Comparison of ENCODE assay signal across 8 cellular contexts in genomic region chr2:85750509-85751299, GRCh38. TPM values are rescaled to one million over a fixed set of nuclear protein-coding genes. Genes with fewer than 3 reads are reported as not detected.
A peak's percentile ranks its signal among the peaks of the same experiment; 100 is the strongest.
DNase-seq lines count a peak whose midpoint lies in the region; ATAC-seq and TF ChIP-seq lines count a peak whose summit lies in the region.

No MANE protein-coding gene starts in this region.

- H3K9me3 Mint-ChIP-seq in activated T-helper 1 cell treated with anti-CD3 and anti-CD28 coated beads, Interleukin-12 subunit alpha, Interleukin-12 subunit beta, Interleukin-2, Interleukin-4 antibody, amounts not matched to agents 30 ng/mL and 10 ng/mL and 1 ng/mL, durations not matched to agents 14 hours and 24 hours and 36 hours: no peaks in the 10 kb centered on the region

- peak; percentile 63 for DNase-seq in AG10803 (ENCODE audit: low read depth)
- DNase-seq in H4 (ENCODE audit: low spot score): peak; percentile 54
- peak in 1 of 2 experiments; percentile 66 for DNase-seq in PC-9
- DNase-seq in activated T-helper 1 cell treated with anti-CD3 and anti-CD28 coated beads, Interleukin-12 subunit alpha, Interleukin-12 subunit beta, Interleukin-2, Interleukin-4 antibody, amounts not matched to agents 30 ng/mL and 10 ng/mL and 1 ng/mL, durations not matched to agents 14 hours and 24 hours and 36 hours (ENCODE audit: low spot score): peak; percentile 47
- DNase-seq in fibroblast of villous mesenchyme (ENCODE audit: low read depth): peak; percentile 73
- no peak for DNase-seq in thoracic aorta (ENCODE audit: low spot score)

- peaks cover 81% of the 10 kb centered on the region for H3K27me3 ChIP-seq in PC-9 (ENCODE audit: insufficient read depth, low read depth)
- H3K27me3 ChIP-seq in neutrophil: peaks cover 78% of the 10 kb centered on the region
- no peaks in the 10 kb centered on the region for H3K27me3 ChIP-seq in thoracic aorta (replicated peaks; ENCODE audit: insufficient read depth)

- H3K36me3 ChIP-seq in PC-9 (ENCODE audit: low read depth): no peaks in the 10 kb centered on the region
- H3K36me3 ChIP-seq in neutrophil: no peaks in the 10 kb centered on the region
- H3K36me3 ChIP-seq in thoracic aorta: no peaks in the 10 kb centered on the region

- H2AFZ ChIP-seq in PC-9: no peak overlapping the region

- no peak overlapping the region for H3K4me3 Mint-ChIP-seq in activated T-helper 1 cell treated with anti-CD3 and anti-CD28 coated beads, Interleukin-12 subunit alpha, Interleukin-12 subunit beta, Interleukin-2, Interleukin-4 antibody, amounts not matched to agents 30 ng/mL and 10 ng/mL and 1 ng/mL, durations not matched to agents 14 hours and 24 hours and 36 hours

- H3K27me3 Mint-ChIP-seq in activated T-helper 1 cell treated with anti-CD3 and anti-CD28 coated beads, Interleukin-12 subunit alpha, Interleukin-12 subunit beta, Interleukin-2, Interleukin-4 antibody, amounts not matched to agents 30 ng/mL and 10 ng/mL and 1 ng/mL, durations not matched to agents 14 hours and 24 hours and 36 hours (ENCODE audit: insufficient read depth): peaks cover 52% of the 10 kb centered on the region

- peaks cover 12% of the 10 kb centered on the region for H3K4me1 Mint-ChIP-seq in activated T-helper 1 cell treated with anti-CD3 and anti-CD28 coated beads, Interleukin-12 subunit alpha, Interleukin-12 subunit beta, Interleukin-2, Interleukin-4 antibody, amounts not matched to agents 30 ng/mL and 10 ng/mL and 1 ng/mL, durations not matched to agents 14 hours and 24 hours and 36 hours (ENCODE audit: low read depth)

- H3K36me3 Mint-ChIP-seq in activated T-helper 1 cell treated with anti-CD3 and anti-CD28 coated beads, Interleukin-12 subunit alpha, Interleukin-12 subunit beta, Interleukin-2, Interleukin-4 antibody, amounts not matched to agents 30 ng/mL and 10 ng/mL and 1 ng/mL, durations not matched to agents 14 hours and 24 hours and 36 hours (ENCODE audit: low read depth): no peaks in the 10 kb centered on the region

- H3K27ac Mint-ChIP-seq in activated T-helper 1 cell treated with anti-CD3 and anti-CD28 coated beads, Interleukin-12 subunit alpha, Interleukin-12 subunit beta, Interleukin-2, Interleukin-4 antibody, amounts not matched to agents 30 ng/mL and 10 ng/mL and 1 ng/mL, durations not matched to agents 14 hours and 24 hours and 36 hours: no peak overlapping the region

- ATAC-seq in thoracic aorta (ENCODE audit: insufficient number of reproducible peaks, low FRiP score, low read depth) (peak; percentile 24), GM21619 (IDR thresholded peaks at IDR 0.05; ENCODE audit: unreplicated experiment) (no peak)

- H4K20me1 ChIP-seq in PC-9 (ENCODE audit: insufficient read depth): no peaks in the 10 kb centered on the region

- BruUV-seq in PC-9 (replicated peaks; lab: Mats Ljungman, UMichigan): no TSS peak

- TF ChIP-seq CTCF in AG10803 (conservative IDR thresholded peaks at IDR 0.05; ENCODE audit: low read length) (peak; percentile 87), PC-9 (conservative IDR thresholded peaks at IDR 0.05) (peak; percentile 83), fibroblast of villous mesenchyme (IDR thresholded peaks at IDR 0.05; ENCODE audit: insufficient read depth, low read depth, low read length) (peak; percentile 94), neutrophil (IDR thresholded peaks at IDR 0.05) (peak; percentile 42), thoracic aorta (IDR thresholded peaks at IDR 0.05) (peak; percentile 77)

- no peaks in the 10 kb centered on the region; the same call in 1 of the 2 replicates for H3F3A ChIP-seq in PC-9 (ENCODE audit: insufficient read depth, low read depth)

- CTCF ChIA-PET in PC-9 (lab: Charles Lee): interaction anchor here (0.6 to 1.6 kb wide), 2 partner anchors 63 to 124 kb away, joined by 3 to 6 read pairs; no protein-coding TSS in a partner anchor

- H3K4me1 ChIP-seq in PC-9 (replicated peaks; ENCODE audit: insufficient read depth): no peaks in the 10 kb centered on the region
- peaks cover 26 to 27% of the 10 kb centered on the region in 2 experiments for H3K4me1 ChIP-seq in neutrophil (ENCODE audit: control insufficient read depth in 1 of 2, insufficient read depth in 1 of 2, low read depth in 1 of 2, low read length in 1 of 2)
- peaks cover 25 to 66% of the 10 kb centered on the region in 2 donors for H3K4me1 ChIP-seq in thoracic aorta (ENCODE audit: control insufficient read depth in 1 of 2, low read depth in 2 of 2)

- no peaks in the 10 kb centered on the region for H3K9me2 ChIP-seq in PC-9 (ENCODE audit: insufficient read depth)

- H3K27ac ChIP-seq in PC-9 (no peak overlapping the region), neutrophil (no peak overlapping the region), thoracic aorta (peak overlapping the region; percentile 93 to 98)

- H3K4me3 ChIP-seq in AG10803 (ENCODE audit: low read length) (no peak overlapping the region), PC-9 (no peak overlapping the region), fibroblast of villous mesenchyme (ENCODE audit: low read depth, low read length) (no peak overlapping the region), neutrophil (ENCODE audit: low read depth in 1 of 2, low read length in 1 of 2) (no peak overlapping the region), thoracic aorta (no peak overlapping the region)

- H3K9me3 ChIP-seq in PC-9 (ENCODE audit: insufficient read depth, low read depth) (no peaks in the 10 kb centered on the region), neutrophil (no peaks in the 10 kb centered on the region), thoracic aorta (no peaks in the 10 kb centered on the region)

- intact Hi-C loops in PC-9 (cut with micrococcal nuclease; ENCODE audit: unreplicated experiment): loop anchor here (1.0 to 2.0 kb wide), 3 partner anchors 21 to 64 kb away; no protein-coding TSS in a partner anchor
- intact Hi-C loops in activated T-helper 1 cell treated with anti-CD3 and anti-CD28 coated beads, Interleukin-12 subunit alpha, Interleukin-12 subunit beta, Interleukin-2, Interleukin-4 antibody, amounts not matched to agents 30 ng/mL and 10 ng/mL and 1 ng/mL, durations not matched to agents 14 hours and 24 hours and 36 hours (cut with micrococcal nuclease): loop anchor here (1.0 to 5.0 kb wide), 5 partner anchors 54 to 330 kb away; no protein-coding TSS in a partner anchor

- no peaks in the 10 kb centered on the region for H3K79me2 ChIP-seq in PC-9 (ENCODE audit: low read depth)

- POLR2A ChIA-PET in PC-9 (lab: Charles Lee; ENCODE audit: unreplicated experiment): no interaction called here

- no peak overlapping the region for H3K4me2 ChIP-seq in PC-9

RNA-seq across cellular contexts. Expression of gene ATOH8, which starts 3.1 kb away (rescaled TPM):
- total RNA-seq in H4 (2014; rRNA removed; shearing (Covaris generic)): 13.1 and 13.6 TPM in 2 replicates
- total RNA-seq in PC-9 (2021) (0.25 TPM in 1 of 2 replicates, not detected in the other), fibroblast of villous mesenchyme (6.8 and 9.1 TPM in 2 replicates), thoracic aorta (100 to 1,000 TPM in 1 of 2 donors, 10 to 100 TPM in 1; 78.4 to 207 TPM)
- 0.29 and 0.47 TPM in 2 replicates for total RNA-seq in activated T-helper 1 cell treated with anti-CD3 and anti-CD28 coated beads, Interleukin-12 subunit alpha, Interleukin-12 subunit beta, Interleukin-2, Interleukin-4 antibody, amounts not matched to agents 30 ng/mL and 10 ng/mL and 1 ng/mL, durations not matched to agents 14 hours and 24 hours and 36 hours

RNA-seq across cellular contexts. Expression of gene GNLY, which starts 56.5 kb away (rescaled TPM):
- not detected in 2 replicates for total RNA-seq in H4 (2014; rRNA removed; shearing (Covaris generic))
- not detected in 2 replicates for total RNA-seq in PC-9 (2021)
- total RNA-seq in activated T-helper 1 cell treated with anti-CD3 and anti-CD28 coated beads, Interleukin-12 subunit alpha, Interleukin-12 subunit beta, Interleukin-2, Interleukin-4 antibody, amounts not matched to agents 30 ng/mL and 10 ng/mL and 1 ng/mL, durations not matched to agents 14 hours and 24 hours and 36 hours: 141 and 152 TPM in 2 replicates
- total RNA-seq in fibroblast of villous mesenchyme: not detected in 2 replicates
- 1 to 10 TPM; 1.5 to 8.5 TPM for total RNA-seq in thoracic aorta

Comparison
In these comparisons a context has a peak if more than half of its experiments do, and no peak if none do; other contexts are left out.
1. CTCF ChIP-seq: peak in every context shown above with its lines; median percentile 94 in fibroblast of villous mesenchyme; 87 in AG10803; 83 in PC-9; 77 in thoracic aorta; 42 in neutrophil.
2. H3K27ac ChIP-seq: peak in thoracic aorta (2 of 2); none in PC-9 (single experiment) and neutrophil (single experiment).
3. RNA of gene GNLY, which starts 56.5 kb away (total RNA-seq): 141 to 152 TPM in activated T-helper 1 cell treated with anti-CD3 and anti-CD28 coated beads, Interleukin-12 subunit alpha, Interleukin-12 subunit beta, Interleukin-2, Interleukin-4 antibody, amounts not matched to agents 30 ng/mL and 10 ng/mL and 1 ng/mL, durations not matched to agents 14 hours and 24 hours and 36 hours; 1.5 to 8.5 TPM in thoracic aorta, not detected in H4, not detected in PC-9 and not detected in fibroblast of villous mesenchyme; every median in the first group is over 10 times any median in the second.